In the genomic region with DNA sequence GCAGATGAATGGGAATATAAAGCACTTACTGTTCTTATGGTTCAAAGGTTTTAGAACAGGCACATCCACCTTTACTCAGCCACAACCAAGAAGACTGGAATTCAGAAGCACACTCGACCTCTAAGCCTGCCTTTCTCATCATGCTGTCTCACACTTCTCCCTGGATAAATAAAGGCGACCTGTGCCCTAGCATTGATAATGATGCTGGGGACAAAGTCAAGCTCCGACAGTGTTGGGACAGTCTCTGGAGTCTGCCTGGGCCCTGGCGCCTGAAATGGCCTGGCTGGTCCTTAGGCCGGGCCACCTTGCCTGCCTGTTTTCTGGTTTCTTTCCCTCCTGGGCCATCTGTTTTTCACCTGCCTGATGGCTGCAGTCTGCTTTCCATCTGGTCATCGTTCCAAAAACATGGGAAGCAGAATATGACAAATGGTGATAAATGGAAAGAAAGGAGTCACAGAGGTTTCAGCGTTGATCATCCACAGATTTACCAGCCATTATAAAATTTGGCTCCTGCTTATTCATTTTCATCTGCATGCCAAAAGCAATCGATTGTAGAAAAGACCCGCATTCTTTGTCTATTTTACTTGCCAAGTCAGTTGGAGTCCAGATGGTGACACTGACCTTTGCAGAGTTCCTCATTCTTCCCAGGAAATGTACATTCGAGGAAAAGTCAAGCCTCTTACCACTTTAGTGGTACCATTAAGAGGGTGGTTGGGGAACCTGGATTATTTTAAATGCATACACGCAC, we compare ENCODE assay signal across 24 cellular contexts.
DNase-seq lines count a peak whose midpoint lies in the region; ATAC-seq and TF ChIP-seq lines count a peak whose summit lies in the region.
"Had no signal": no experiment of that assay in that cellular context is flagged by ENCODE, and none has a peak within 500 bp of the region (broad histone marks: within the 10 kb centered on the region; RNA-seq: fewer than 3 reads in every experiment).

No MANE protein-coding gene starts in this region.

- peak overlapping the region; percentile 80 for H3K27ac Mint-ChIP-seq in endodermal cell
- peak overlapping the region; percentile 75 for H3K27ac Mint-ChIP-seq in neural crest cell (ENCODE audit: unreplicated experiment)
- no peak overlapping the region for H3K27ac Mint-ChIP-seq in Calu3 (ENCODE audit: unreplicated experiment)
- no peak overlapping the region for H3K27ac Mint-ChIP-seq in activated CD4-positive, alpha-beta T cell treated with anti-CD3 and anti-CD28 coated beads, Interleukin-2, amount 10 ng/mL, durations not matched to agents 7 days and 5 days
- no peak overlapping the region for H3K27ac Mint-ChIP-seq in activated T-cell treated with anti-CD3 and anti-CD28 coated beads, Interleukin-2, amount 50 U/mL, for 72 hours
- H3K27ac Mint-ChIP-seq: activated naive CD8-positive, alpha-beta T cell treated with anti-CD3 and anti-CD28 coated beads for 36 hours; B cell; naive thymus-derived CD8-positive, alpha-beta T cell; stimulated activated effector memory CD8-positive, alpha-beta T cell treated with anti-CD3 and anti-CD28 coated beads, Interleukin-12 subunit alpha, Interleukin-12 subunit beta, amount 100 ng/mL, for 72 hours; T-helper 2 cell treated with Interferon-gamma antibody and Interleukin-4, amounts not matched to agents 5 μg/mL and 100 μg/mL, for 36 hours had no signal

- no peak for ATAC-seq in activated T-cell treated with anti-CD3 and anti-CD28 coated beads, Interleukin-2, amount 50 U/mL, for 72 hours (replicated peaks in 1 of 2)
- ATAC-seq: naive thymus-derived CD8-positive, alpha-beta T cell; stimulated activated effector memory CD8-positive, alpha-beta T cell treated with anti-CD3 and anti-CD28 coated beads, Interleukin-12 subunit alpha, Interleukin-12 subunit beta, amount 100 ng/mL, for 72 hours had no signal

- no TSS peak for BruUV-seq in Calu3 (replicated peaks; lab: Mats Ljungman, UMichigan)

- H3K4me1 Mint-ChIP-seq in endodermal cell (peaks cover 37% of the 10 kb centered on the region), neural crest cell (peaks cover 33% of the 10 kb centered on the region), Calu3 (ENCODE audit: low read depth, unreplicated experiment) (peaks cover 10% of the 10 kb centered on the region)
- no peaks in the 10 kb centered on the region for H3K4me1 Mint-ChIP-seq in activated CD4-positive, alpha-beta T cell treated with anti-CD3 and anti-CD28 coated beads, Interleukin-2, amount 10 ng/mL, durations not matched to agents 7 days and 5 days
- no peaks in the 10 kb centered on the region for H3K4me1 Mint-ChIP-seq in activated T-cell treated with anti-CD3 and anti-CD28 coated beads, Interleukin-2, amount 50 U/mL, for 72 hours (ENCODE audit: low read depth)
- H3K4me1 Mint-ChIP-seq: activated naive CD8-positive, alpha-beta T cell treated with anti-CD3 and anti-CD28 coated beads for 36 hours; B cell; naive thymus-derived CD8-positive, alpha-beta T cell; stimulated activated effector memory CD8-positive, alpha-beta T cell treated with anti-CD3 and anti-CD28 coated beads, Interleukin-12 subunit alpha, Interleukin-12 subunit beta, amount 100 ng/mL, for 72 hours had no signal

- no peaks in the 10 kb centered on the region for H3K9me3 Mint-ChIP-seq in endodermal cell
- no peaks in the 10 kb centered on the region for H3K9me3 Mint-ChIP-seq in neural crest cell
- no peaks in the 10 kb centered on the region for H3K9me3 Mint-ChIP-seq in Calu3 (ENCODE audit: low read depth, unreplicated experiment)
- no peaks in the 10 kb centered on the region for H3K9me3 Mint-ChIP-seq in activated CD4-positive, alpha-beta T cell treated with anti-CD3 and anti-CD28 coated beads, Interleukin-2, amount 10 ng/mL, durations not matched to agents 7 days and 5 days
- H3K9me3 Mint-ChIP-seq in activated T-cell treated with anti-CD3 and anti-CD28 coated beads, Interleukin-2, amount 50 U/mL, for 72 hours, result no peaks in the 10 kb centered on the region
- H3K9me3 Mint-ChIP-seq: activated naive CD8-positive, alpha-beta T cell treated with anti-CD3 and anti-CD28 coated beads for 36 hours; naive thymus-derived CD8-positive, alpha-beta T cell; stimulated activated effector memory CD8-positive, alpha-beta T cell treated with anti-CD3 and anti-CD28 coated beads, Interleukin-12 subunit alpha, Interleukin-12 subunit beta, amount 100 ng/mL, for 72 hours; T-helper 2 cell treated with Interferon-gamma antibody and Interleukin-4, amounts not matched to agents 5 μg/mL and 100 μg/mL, for 36 hours had no signal

- POLR2A ChIA-PET in activated CD4-positive, alpha-beta T cell treated with anti-CD3 and anti-CD28 coated beads, Interleukin-2, amount 10 ng/mL, durations not matched to agents 7 days and 5 days (lab: Charles Lee), result no interaction called here

- H3K27ac ChIP-seq in endodermal cell (ENCODE audit: low read depth, low read length), result peak overlapping the region; percentile 16
- H3K27ac ChIP-seq: brain microvascular endothelial cell, dorsolateral prefrontal cortex had no signal

- intact Hi-C loops in Calu3 (cut with micrococcal nuclease; ENCODE audit: unreplicated experiment), result no loop called here

- H3K9me3 ChIP-seq in endodermal cell (ENCODE audit: control insufficient read depth, low read length), result no peaks in the 10 kb centered on the region
- H3K9me3 ChIP-seq: MG63, thoracic aorta had no signal

- peak; percentile 88 for DNase-seq in G401 (ENCODE audit: low spot score)
- peak; percentile 84 for DNase-seq in NCI-H524 treated with DMSO at 0.1 percent for 48 hours (lab: John Stamatoyannopoulos, UW)
- peak; percentile 59 for DNase-seq in endodermal cell
- no peak for DNase-seq in neural crest cell (ENCODE audit: low read depth, low spot score)
- no peak for DNase-seq in NCI-H2081 treated with DMSO at 0.1 percent for 48 hours (lab: John Stamatoyannopoulos, UW)
- DNase-seq in Calu3, result no peak
- DNase-seq in activated CD4-positive, alpha-beta T cell treated with anti-CD3 and anti-CD28 coated beads, Interleukin-2, amount 10 ng/mL, durations not matched to agents 7 days and 5 days, result no peak
- DNase-seq in activated T-cell treated with anti-CD3 and anti-CD28 coated beads, Interleukin-2, amount 50 U/mL, for 72 hours, result no peak
- DNase-seq: activated CD4-positive, CD25-positive, alpha-beta regulatory T cell; activated naive CD8-positive, alpha-beta T cell treated with anti-CD3 and anti-CD28 coated beads for 36 hours; brain microvascular endothelial cell; erythroblast; MG63; naive thymus-derived CD8-positive, alpha-beta T cell; NCI-H187 treated with DMSO at 0.1 percent for 48 hours; NCI-H748 treated with DMSO at 0.1 percent for 48 hours; OCI-M1; SIG-M5; stimulated activated CD4-positive, alpha-beta T cell treated with anti-CD3 and anti-CD28 coated beads, Interleukin-12 subunit alpha, Interleukin-12 subunit beta, amount 100 ng/mL, for 4 hours had no signal

- H3K4me1 ChIP-seq in endodermal cell (ENCODE audit: control insufficient read depth, insufficient read depth, low read length), result peaks cover 32% of the 10 kb centered on the region

- H3K4me3 ChIP-seq in endodermal cell (ENCODE audit: low read length), result peak overlapping the region; percentile 53
- H3K4me3 ChIP-seq: dorsolateral prefrontal cortex, MG63, thoracic aorta had no signal

- H3K4me3 Mint-ChIP-seq in endodermal cell (no peak overlapping the region), neural crest cell (no peak overlapping the region), Calu3 (ENCODE audit: low read depth, unreplicated experiment) (no peak overlapping the region)
- no peak overlapping the region for H3K4me3 Mint-ChIP-seq in activated CD4-positive, alpha-beta T cell treated with anti-CD3 and anti-CD28 coated beads, Interleukin-2, amount 10 ng/mL, durations not matched to agents 7 days and 5 days
- H3K4me3 Mint-ChIP-seq in activated T-cell treated with anti-CD3 and anti-CD28 coated beads, Interleukin-2, amount 50 U/mL, for 72 hours, result no peak overlapping the region
- H3K4me3 Mint-ChIP-seq: activated naive CD8-positive, alpha-beta T cell treated with anti-CD3 and anti-CD28 coated beads for 36 hours; B cell; naive thymus-derived CD8-positive, alpha-beta T cell; stimulated activated effector memory CD8-positive, alpha-beta T cell treated with anti-CD3 and anti-CD28 coated beads, Interleukin-12 subunit alpha, Interleukin-12 subunit beta, amount 100 ng/mL, for 72 hours; T-helper 2 cell treated with Interferon-gamma antibody and Interleukin-4, amounts not matched to agents 5 μg/mL and 100 μg/mL, for 36 hours had no signal

- in situ Hi-C loops in G401 (cut with HindIII; ENCODE audit: low sequenced_read_pairs), result no loop called here

- H3K27me3 Mint-ChIP-seq in endodermal cell (ENCODE audit: insufficient read depth) (no peaks in the 10 kb centered on the region), neural crest cell (ENCODE audit: low read depth) (no peaks in the 10 kb centered on the region), Calu3 (ENCODE audit: unreplicated experiment) (peaks cover 23% of the 10 kb centered on the region)
- peaks cover 2% of the 10 kb centered on the region for H3K27me3 Mint-ChIP-seq in activated CD4-positive, alpha-beta T cell treated with anti-CD3 and anti-CD28 coated beads, Interleukin-2, amount 10 ng/mL, durations not matched to agents 7 days and 5 days
- H3K27me3 Mint-ChIP-seq in activated T-cell treated with anti-CD3 and anti-CD28 coated beads, Interleukin-2, amount 50 U/mL, for 72 hours (ENCODE audit: low read depth), result peaks cover 11% of the 10 kb centered on the region

- CTCF ChIA-PET in Calu3 (lab: Charles Lee), result no interaction called here
- CTCF ChIA-PET in activated CD4-positive, alpha-beta T cell treated with anti-CD3 and anti-CD28 coated beads, Interleukin-2, amount 10 ng/mL, durations not matched to agents 7 days and 5 days (lab: Charles Lee), result interaction anchor here (1.2 kb wide), 1 partner anchor 43 kb away, joined by 5 read pairs; no protein-coding TSS in a partner anchor

- no peaks in the 10 kb centered on the region for H3K36me3 Mint-ChIP-seq in endodermal cell (ENCODE audit: low read depth)
- no peaks in the 10 kb centered on the region for H3K36me3 Mint-ChIP-seq in neural crest cell (ENCODE audit: low read depth)
- H3K36me3 Mint-ChIP-seq in Calu3 (ENCODE audit: insufficient read depth, unreplicated experiment), result no peaks in the 10 kb centered on the region
- no peaks in the 10 kb centered on the region for H3K36me3 Mint-ChIP-seq in activated CD4-positive, alpha-beta T cell treated with anti-CD3 and anti-CD28 coated beads, Interleukin-2, amount 10 ng/mL, durations not matched to agents 7 days and 5 days (ENCODE audit: low read depth)
- H3K36me3 Mint-ChIP-seq in activated T-cell treated with anti-CD3 and anti-CD28 coated beads, Interleukin-2, amount 50 U/mL, for 72 hours (ENCODE audit: insufficient read depth in 2 of 2), result no peaks in the 10 kb centered on the region
- H3K36me3 Mint-ChIP-seq: activated naive CD8-positive, alpha-beta T cell treated with anti-CD3 and anti-CD28 coated beads for 36 hours; naive thymus-derived CD8-positive, alpha-beta T cell; stimulated activated effector memory CD8-positive, alpha-beta T cell treated with anti-CD3 and anti-CD28 coated beads, Interleukin-12 subunit alpha, Interleukin-12 subunit beta, amount 100 ng/mL, for 72 hours had no signal

- WGBS in endodermal cell (ENCODE audit: insufficient coverage in 1 of 2, insufficient read length in 1 of 2), 2 experiments, result 76 to 77% methylated on average over 7 to 11 of the region's 11 CpGs

- H3K27me3 ChIP-seq in endodermal cell (ENCODE audit: control insufficient read depth, insufficient read depth, low read length, poor library complexity, severe bottlenecking), result no peaks in the 10 kb centered on the region
- H3K27me3 ChIP-seq: brain microvascular endothelial cell, MG63 had no signal

- TF ChIP-seq CTCF in endodermal cell (conservative IDR thresholded peaks at IDR 0.05) (no peak), neural crest cell (conservative IDR thresholded peaks at IDR 0.05) (no peak), Calu3 (IDR thresholded peaks at IDR 0.05; ENCODE audit: unreplicated experiment) (no peak)

- H3K9ac ChIP-seq in endodermal cell (ENCODE audit: extremely low read depth, low read length, poor library complexity, severe bottlenecking), result peak overlapping the region; percentile 39

- no peaks in the 10 kb centered on the region for H3K36me3 ChIP-seq in endodermal cell (ENCODE audit: control insufficient read depth, insufficient read depth, low read length)
- H3K36me3 ChIP-seq: brain microvascular endothelial cell, MG63, thoracic aorta had no signal

Comparison
In these comparisons a context has a peak if more than half of its experiments do, and no peak if none do; other contexts are left out.
1. DNase-seq: peak in G401 (single experiment), NCI-H524 treated with DMSO at 0.1 percent for 48 hours (single experiment) and endodermal cell (single experiment); none in neural crest cell (single experiment), NCI-H2081 treated with DMSO at 0.1 percent for 48 hours (single experiment), Calu3 (single experiment), activated CD4-positive, alpha-beta T cell treated with anti-CD3 and anti-CD28 coated beads, Interleukin-2, amount 10 ng/mL, durations not matched to agents 7 days and 5 days (single experiment) and activated T-cell treated with anti-CD3 and anti-CD28 coated beads, Interleukin-2, amount 50 U/mL, for 72 hours (0 of 2).
2. H3K27ac Mint-ChIP-seq: peak in endodermal cell (single experiment) and neural crest cell (single experiment); none in Calu3 (single experiment), activated CD4-positive, alpha-beta T cell treated with anti-CD3 and anti-CD28 coated beads, Interleukin-2, amount 10 ng/mL, durations not matched to agents 7 days and 5 days (single experiment) and activated T-cell treated with anti-CD3 and anti-CD28 coated beads, Interleukin-2, amount 50 U/mL, for 72 hours (single experiment).